ENCODE assay signal across 11 cellular contexts in the genomic region with DNA sequence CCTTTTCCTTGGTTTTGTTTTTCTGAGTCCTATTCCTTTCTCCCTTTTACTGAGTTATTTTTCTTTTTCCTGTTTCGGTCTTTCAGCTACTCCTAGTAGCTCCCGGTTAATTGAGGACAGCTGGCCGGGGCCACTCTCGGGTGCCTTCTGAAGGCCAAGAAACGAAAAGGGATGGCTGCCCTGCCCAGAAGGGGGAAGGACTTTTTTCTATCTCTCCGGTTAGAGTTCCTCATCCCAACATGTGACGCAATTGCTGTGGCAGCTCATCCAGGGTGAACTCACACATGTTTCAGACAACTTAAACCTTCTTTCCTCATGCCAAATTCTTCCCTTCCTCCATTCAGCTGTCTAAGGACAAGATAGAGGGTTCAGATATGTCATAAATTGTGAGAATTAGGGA.
DNase-seq lines count a peak whose midpoint lies in the region; ATAC-seq and TF ChIP-seq lines count a peak whose summit lies in the region.
"Had no signal": no experiment of that assay in that cellular context is flagged by ENCODE, and none has a peak within 500 bp of the region (broad histone marks: within the 10 kb centered on the region; RNA-seq: fewer than 3 reads in every experiment).

No MANE protein-coding gene starts in this region.

- no peak overlapping the region for H3K4me3 ChIP-seq in testis

- H3K4me1 ChIP-seq in testis: no peaks in the 10 kb centered on the region

- 42 to 49% methylated on average over 7 of the region's 7 CpGs for WGBS in testis, 2 donors

- CTCF ChIA-PET in activated naive CD4-positive, alpha-beta T cell treated with anti-CD3 and anti-CD28 coated beads, Interleukin-2, amount 10 ng/mL, durations not matched to agents 7 days and 5 days (lab: Charles Lee): no interaction called here

- peak overlapping the region; percentile 56 for H3K4me3 Mint-ChIP-seq in HFFc6
- no peak overlapping the region for H3K4me3 Mint-ChIP-seq in dendritic cell treated with granulocyte-macrophage colony-stimulating factor and Interleukin-4, amounts not matched to agents 40 ng/mL and 50 ng/mL, for 4 days
- H3K4me3 Mint-ChIP-seq in activated naive CD4-positive, alpha-beta T cell treated with anti-CD3 and anti-CD28 coated beads, Interleukin-2, amount 10 ng/mL, durations not matched to agents 7 days and 5 days: no peak overlapping the region

- H3K27me3 Mint-ChIP-seq in HFFc6 (ENCODE audit: insufficient read depth): peaks cover 10% of the 10 kb centered on the region
- no peaks in the 10 kb centered on the region for H3K27me3 Mint-ChIP-seq in dendritic cell treated with granulocyte-macrophage colony-stimulating factor and Interleukin-4, amounts not matched to agents 40 ng/mL and 50 ng/mL, for 4 days
- H3K27me3 Mint-ChIP-seq in activated naive CD4-positive, alpha-beta T cell treated with anti-CD3 and anti-CD28 coated beads, Interleukin-2, amount 10 ng/mL, durations not matched to agents 7 days and 5 days: peaks cover 8% of the 10 kb centered on the region

- H3K4me1 Mint-ChIP-seq in HFFc6 (ENCODE audit: low read depth): peaks cover 19% of the 10 kb centered on the region
- peaks cover 13% of the 10 kb centered on the region for H3K4me1 Mint-ChIP-seq in dendritic cell treated with granulocyte-macrophage colony-stimulating factor and Interleukin-4, amounts not matched to agents 40 ng/mL and 50 ng/mL, for 4 days (ENCODE audit: low read depth)
- H3K4me1 Mint-ChIP-seq in activated naive CD4-positive, alpha-beta T cell treated with anti-CD3 and anti-CD28 coated beads, Interleukin-2, amount 10 ng/mL, durations not matched to agents 7 days and 5 days: no peaks in the 10 kb centered on the region

- TF ChIP-seq POLR2A in testis (IDR thresholded peaks at IDR 0.05): no peak

- peak; percentile 77 for DNase-seq in HFFc6
- DNase-seq in left colon: peak; percentile 21 to 50
- peak; percentile 26 for DNase-seq in testis
- DNase-seq in activated naive CD4-positive, alpha-beta T cell treated with anti-CD3 and anti-CD28 coated beads, Interleukin-2, amount 10 ng/mL, durations not matched to agents 7 days and 5 days: no peak
- DNase-seq in GOT3 (lab: John Stamatoyannopoulos, UW): no peak
- DNase-seq in kidney tubule cell (ENCODE audit: low spot score): no peak
- DNase-seq: activated T-cell treated with anti-CD3 and anti-CD28 coated beads, Interleukin-2, amount 50 U/mL, for 48 hours; effector CD4-positive, alpha-beta T cell; NCI-H226 had no signal

- no peaks in the 10 kb centered on the region for H3K27me3 ChIP-seq in testis

- ATAC-seq in left colon: no peak
- ATAC-seq in activated CD4-positive, CD25-positive, alpha-beta regulatory T cell treated with anti-CD3 and anti-CD28 coated beads, Interleukin-2, amount 50 U/mL, for 24 hours: no peak

- TF ChIP-seq CTCF in HFFc6 (IDR thresholded peaks at IDR 0.05) (no peak; the same call in 1 of the 2 replicates), testis (IDR thresholded peaks at IDR 0.05) (no peak)

- H3K27ac ChIP-seq in testis: no peak overlapping the region

- H3K9me3 ChIP-seq in testis: no peaks in the 10 kb centered on the region

- H3K36me3 Mint-ChIP-seq in HFFc6 (ENCODE audit: low read depth): no peaks in the 10 kb centered on the region
- H3K36me3 Mint-ChIP-seq in dendritic cell treated with granulocyte-macrophage colony-stimulating factor and Interleukin-4, amounts not matched to agents 40 ng/mL and 50 ng/mL, for 4 days (ENCODE audit: low read depth): no peaks in the 10 kb centered on the region
- H3K36me3 Mint-ChIP-seq in activated naive CD4-positive, alpha-beta T cell treated with anti-CD3 and anti-CD28 coated beads, Interleukin-2, amount 10 ng/mL, durations not matched to agents 7 days and 5 days: no peaks in the 10 kb centered on the region

- H3K27ac Mint-ChIP-seq in HFFc6: peak overlapping the region; percentile 76
- peak overlapping the region; percentile 45 for H3K27ac Mint-ChIP-seq in dendritic cell treated with granulocyte-macrophage colony-stimulating factor and Interleukin-4, amounts not matched to agents 40 ng/mL and 50 ng/mL, for 4 days
- no peak overlapping the region for H3K27ac Mint-ChIP-seq in activated naive CD4-positive, alpha-beta T cell treated with anti-CD3 and anti-CD28 coated beads, Interleukin-2, amount 10 ng/mL, durations not matched to agents 7 days and 5 days

- intact Hi-C loops in dendritic cell treated with granulocyte-macrophage colony-stimulating factor and Interleukin-4, amounts not matched to agents 40 ng/mL and 50 ng/mL, for 4 days (cut with micrococcal nuclease): no loop called here
- intact Hi-C loops in left colon (cut with DNase I, micrococcal nuclease) (no loop called here), testis (cut with DNase I; ENCODE audit: low total_unique reads) (no loop called here)

- H3K9me3 Mint-ChIP-seq in HFFc6: no peaks in the 10 kb centered on the region
- H3K9me3 Mint-ChIP-seq in dendritic cell treated with granulocyte-macrophage colony-stimulating factor and Interleukin-4, amounts not matched to agents 40 ng/mL and 50 ng/mL, for 4 days: no peaks in the 10 kb centered on the region
- H3K9me3 Mint-ChIP-seq in activated naive CD4-positive, alpha-beta T cell treated with anti-CD3 and anti-CD28 coated beads, Interleukin-2, amount 10 ng/mL, durations not matched to agents 7 days and 5 days: no peaks in the 10 kb centered on the region

- H3K36me3 ChIP-seq in testis (ENCODE audit: low read depth, missing control alignments): no peaks in the 10 kb centered on the region

Comparison
In these comparisons a context has a peak if more than half of its experiments do, and no peak if none do; other contexts are left out.
1. DNase-seq: peak in HFFc6 (single experiment), left colon (2 of 2) and testis (single experiment); none in activated naive CD4-positive, alpha-beta T cell treated with anti-CD3 and anti-CD28 coated beads, Interleukin-2, amount 10 ng/mL, durations not matched to agents 7 days and 5 days (single experiment), GOT3 (single experiment) and kidney tubule cell (single experiment).